ENCODE assay signal across 1 cellular context in the genomic region with DNA sequence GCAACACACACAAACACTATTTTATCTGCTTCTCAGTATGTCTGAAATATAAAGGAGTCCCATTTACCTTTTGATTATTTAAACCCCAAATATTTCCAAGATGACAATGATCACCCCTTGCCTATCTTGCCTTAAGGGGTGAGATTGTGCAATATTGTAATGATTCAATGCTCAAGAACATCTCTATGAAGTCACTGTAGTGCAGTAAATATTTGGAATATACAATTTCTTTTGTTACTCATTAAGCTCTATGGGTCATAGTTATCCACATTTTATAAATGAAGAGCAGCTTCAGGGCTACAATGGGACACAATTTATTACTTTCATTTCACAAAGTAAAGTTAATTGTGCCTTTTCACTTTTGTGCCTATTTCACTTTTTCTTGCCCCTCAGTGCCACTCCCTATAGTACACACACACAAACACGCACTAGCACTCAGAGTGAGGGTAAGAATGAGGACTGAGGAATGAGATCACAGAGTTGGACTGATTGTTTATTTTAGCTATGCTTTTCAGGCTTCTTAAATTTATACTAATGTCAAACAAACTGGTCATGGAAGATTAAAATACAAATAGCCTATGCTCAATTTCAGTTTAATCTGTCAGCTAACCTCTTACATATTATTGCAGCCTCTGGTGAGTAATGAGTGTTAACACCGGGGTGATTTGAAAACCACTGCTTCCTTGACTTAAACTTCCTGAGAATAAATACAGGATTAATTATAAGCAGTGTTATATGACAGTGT.
A peak's percentile ranks its signal among the peaks of the same experiment; 100 is the strongest.
TF ChIP-seq lines count a peak whose summit lies in the region.

No MANE protein-coding gene starts in this region.

TF ChIP-seq in HepG2, 621 proteins besides CTCF, POLR2A, EP300 and RAD21:
- TF ChIP-seq ELF1 (CRISPR knock-in tag; IDR thresholded peaks at IDR 0.05), result no peak
- no peak for TF ChIP-seq ZNF777 (CRISPR knock-in tag; IDR thresholded peaks at IDR 0.05)
- TF ChIP-seq HNRNPH1 (optimal IDR thresholded peaks at IDR 0.05; ENCODE audit: low read depth, low read length), result no peak
- TF ChIP-seq, protein P1, sequence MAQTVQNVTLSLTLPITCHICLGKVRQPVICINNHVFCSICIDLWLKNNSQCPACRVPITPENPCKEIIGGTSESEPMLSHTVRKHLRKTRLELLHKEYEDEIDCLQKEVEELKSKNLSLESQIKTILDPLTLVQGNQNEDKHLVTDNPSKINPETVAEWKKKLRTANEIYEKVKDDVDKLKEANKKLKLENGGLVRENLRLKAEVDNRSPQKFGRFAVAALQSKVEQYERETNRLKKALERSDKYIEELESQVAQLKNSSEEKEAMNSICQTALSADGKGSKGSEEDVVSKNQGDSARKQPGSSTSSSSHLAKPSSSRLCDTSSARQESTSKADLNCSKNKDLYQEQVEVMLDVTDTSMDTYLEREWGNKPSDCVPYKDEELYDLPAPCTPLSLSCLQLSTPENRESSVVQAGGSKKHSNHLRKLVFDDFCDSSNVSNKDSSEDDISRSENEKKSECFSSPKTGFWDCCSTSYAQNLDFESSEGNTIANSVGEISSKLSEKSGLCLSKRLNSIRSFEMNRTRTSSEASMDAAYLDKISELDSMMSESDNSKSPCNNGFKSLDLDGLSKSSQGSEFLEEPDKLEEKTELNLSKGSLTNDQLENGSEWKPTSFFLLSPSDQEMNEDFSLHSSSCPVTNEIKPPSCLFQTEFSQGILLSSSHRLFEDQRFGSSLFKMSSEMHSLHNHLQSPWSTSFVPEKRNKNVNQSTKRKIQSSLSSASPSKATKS (CRISPR knock-in tag; IDR thresholded peaks at IDR 0.05), result no peak
- no peak for TF ChIP-seq SNAI1 (CRISPR knock-in tag; IDR thresholded peaks at IDR 0.05; ENCODE audit: borderline replicate concordance)
- peak; percentile 47; the same call in 1 of the 2 replicates for TF ChIP-seq CEBPB (IDR thresholded peaks at IDR 0.05; ENCODE audit: borderline replicate concordance, low read depth, low read length)
